In genomic region chr16:49704586-49705155, GRCh38 we compare ENCODE assay signal across 20 cellular contexts.
DNase-seq lines count a peak whose midpoint lies in the region; TF ChIP-seq lines count a peak whose summit lies in the region.
"Had no signal": no experiment of that assay in that cellular context is flagged by ENCODE, and none has a peak within 500 bp of the region (broad histone marks: within the 10 kb centered on the region; RNA-seq: fewer than 3 reads in every experiment).

No MANE protein-coding gene starts in this region.

- in situ Hi-C loops in brain microvascular endothelial cell (cut with HindIII; ENCODE audit: low pct_ligation_motif_present, low sequenced_read_pairs) = no loop called here

- H2AK5ac ChIP-seq in neuronal stem cell (ENCODE audit: low read depth, low read length) = peak overlapping the region; percentile 5

- no peak overlapping the region for H3K4me2 ChIP-seq in neuronal stem cell (ENCODE audit: insufficient read depth, low read length, poor library complexity, severe bottlenecking)

- no peak overlapping the region for H2BK12ac ChIP-seq in neuronal stem cell (ENCODE audit: low read length)

- H3K4me3 ChIP-seq in brain microvascular endothelial cell (ENCODE audit: low read depth, low read length) (no peak overlapping the region), neuronal stem cell (ENCODE audit: low read length in 2 of 2) (no peak overlapping the region)
- H3K4me3 ChIP-seq: ascending aorta, lung had no signal

- H2BK5ac ChIP-seq in neuronal stem cell (ENCODE audit: low read length) = no peak overlapping the region

- peaks cover 0 to 2% of the 10 kb centered on the region in 2 donors for H3K9me3 ChIP-seq in neuronal stem cell (replicated peaks in 1 of 2; ENCODE audit: control insufficient read depth in 2 of 2, insufficient read depth in 1 of 2, low read depth in 1 of 2, low read length in 2 of 2)
- H3K9me3 ChIP-seq: ascending aorta had no signal

- H3K9me3 Mint-ChIP-seq in activated CD4-positive, alpha-beta memory T cell treated with anti-CD3 and anti-CD28 coated beads, Interleukin-2, amount 10 ng/mL, durations not matched to agents 7 days and 5 days = no peaks in the 10 kb centered on the region
- H3K9me3 Mint-ChIP-seq: dendritic cell treated with granulocyte-macrophage colony-stimulating factor and Interleukin-4, amounts not matched to agents 40 ng/mL and 50 ng/mL, for 4 days; stimulated activated naive CD8-positive, alpha-beta T cell treated with anti-CD3 and anti-CD28 coated beads, Interleukin-15, Interleukin-2, amounts not matched to agents 100 ng/mL and 50 ng/mL, for 24 hours had no signal

- no peak overlapping the region for H3K18ac ChIP-seq in neuronal stem cell (ENCODE audit: low read length)

- DNase-seq in NCI-H146 (lab: John Stamatoyannopoulos, UW) (peak; percentile 12), NCI-H146 treated with DMSO at 0.1 percent for 48 hours (lab: John Stamatoyannopoulos, UW; ENCODE audit: unreplicated experiment) (no peak), brain microvascular endothelial cell (no peak), neuronal stem cell (ENCODE audit: low spot score) (no peak), NCI-H526 treated with DMSO at 0.1 percent for 48 hours (lab: John Stamatoyannopoulos, UW) (no peak), A172 (ENCODE audit: low spot score) (no peak)
- no peak for DNase-seq in activated CD4-positive, alpha-beta memory T cell treated with anti-CD3 and anti-CD28 coated beads, Interleukin-2, amount 10 ng/mL, durations not matched to agents 7 days and 5 days
- DNase-seq: 8988T, COR-L47, KBM-7, NCI-H187 treated with DMSO at 0.1 percent for 48 hours, NCI-H774, occipital lobe, SHP77, T-helper 9 cell had no signal

- H3K27me3 ChIP-seq in brain microvascular endothelial cell (replicated peaks) (no peaks in the 10 kb centered on the region), neuronal stem cell (ENCODE audit: control insufficient read depth in 3 of 3, insufficient read depth in 3 of 3, low read depth in 1 of 3, low read length in 3 of 3) (no peaks in the 10 kb centered on the region)
- H3K27me3 ChIP-seq: ascending aorta had no signal

- H3K36me3 ChIP-seq in brain microvascular endothelial cell (replicated peaks) = no peaks in the 10 kb centered on the region
- peaks cover 2 to 14% of the 10 kb centered on the region in 2 donors for H3K36me3 ChIP-seq in neuronal stem cell (replicated peaks in 1 of 2; ENCODE audit: control insufficient read depth in 2 of 2, insufficient read depth in 2 of 2, low read length in 2 of 2)
- H3K36me3 ChIP-seq: ascending aorta had no signal

- H3K14ac ChIP-seq in neuronal stem cell (ENCODE audit: low read length) = peak overlapping the region; percentile 21

- POLR2A ChIA-PET in activated CD4-positive, alpha-beta memory T cell treated with anti-CD3 and anti-CD28 coated beads, Interleukin-2, amount 10 ng/mL, durations not matched to agents 7 days and 5 days (lab: Charles Lee) = no interaction called here

- no CpG with 5 or more reads among the region's 2 CpGs for WGBS in neuronal stem cell (ENCODE audit: extremely low coverage in 2 of 2, insufficient read length in 2 of 2, insufficient replicate concordance in 1 of 2), 2 donors

- no peaks in the 10 kb centered on the region for H3K36me3 Mint-ChIP-seq in activated CD4-positive, alpha-beta memory T cell treated with anti-CD3 and anti-CD28 coated beads, Interleukin-2, amount 10 ng/mL, durations not matched to agents 7 days and 5 days (ENCODE audit: low read depth)

- H3K27ac ChIP-seq in brain microvascular endothelial cell (no peak overlapping the region), neuronal stem cell (replicated peaks; ENCODE audit: low read length) (no peak overlapping the region)
- H3K27ac ChIP-seq: ascending aorta had no signal

- CTCF ChIA-PET in activated CD4-positive, alpha-beta memory T cell treated with anti-CD3 and anti-CD28 coated beads, Interleukin-2, amount 10 ng/mL, durations not matched to agents 7 days and 5 days (lab: Charles Lee) = no interaction called here

- TF ChIP-seq EP300 in Ishikawa (IDR thresholded peaks at IDR 0.05; ENCODE audit: borderline replicate concordance) = no peak

- H3K4ac ChIP-seq in neuronal stem cell (ENCODE audit: low read length) = no peak overlapping the region

- peak; percentile 45 for TF ChIP-seq CTCF in brain microvascular endothelial cell (IDR thresholded peaks at IDR 0.05; ENCODE audit: low read depth, low read length, missing control alignments)

- H3K4me3 Mint-ChIP-seq in activated CD4-positive, alpha-beta memory T cell treated with anti-CD3 and anti-CD28 coated beads, Interleukin-2, amount 10 ng/mL, durations not matched to agents 7 days and 5 days = no peak overlapping the region
- H3K4me3 Mint-ChIP-seq: dendritic cell treated with granulocyte-macrophage colony-stimulating factor and Interleukin-4, amounts not matched to agents 40 ng/mL and 50 ng/mL, for 4 days; stimulated activated naive CD8-positive, alpha-beta T cell treated with anti-CD3 and anti-CD28 coated beads, Interleukin-15, Interleukin-2, amounts not matched to agents 100 ng/mL and 50 ng/mL, for 24 hours had no signal

- no peak overlapping the region for H4K91ac ChIP-seq in neuronal stem cell (ENCODE audit: low read depth, low read length, poor library complexity)

- TF ChIP-seq RAD21 in Ishikawa (IDR thresholded peaks at IDR 0.05; ENCODE audit: low read depth) = peak; percentile 57

- H4K8ac ChIP-seq in neuronal stem cell (ENCODE audit: low read depth, low read length) = no peak overlapping the region

- no peaks in the 10 kb centered on the region for H3K4me1 Mint-ChIP-seq in activated CD4-positive, alpha-beta memory T cell treated with anti-CD3 and anti-CD28 coated beads, Interleukin-2, amount 10 ng/mL, durations not matched to agents 7 days and 5 days

- H2BK120ac ChIP-seq in neuronal stem cell (ENCODE audit: low read depth, low read length) = no peak overlapping the region

- H3K79me1 ChIP-seq in neuronal stem cell (ENCODE audit: low read depth, low read length) = peaks cover 7% of the 10 kb centered on the region

- H3K4me1 ChIP-seq in neuronal stem cell (ENCODE audit: control insufficient read depth in 2 of 2, insufficient read depth in 1 of 2, low read depth in 1 of 2, low read length in 2 of 2) = peaks cover 30 to 39% of the 10 kb centered on the region in 2 donors

- no peak overlapping the region for H2BK15ac ChIP-seq in neuronal stem cell (ENCODE audit: low read length)

- H3K9ac ChIP-seq in neuronal stem cell (ENCODE audit: low read depth, low read length, poor library complexity) = no peak overlapping the region

- H3K23ac ChIP-seq in neuronal stem cell (ENCODE audit: low read depth, low read length, poor library complexity) = no peak overlapping the region

- H3K27me3 Mint-ChIP-seq in activated CD4-positive, alpha-beta memory T cell treated with anti-CD3 and anti-CD28 coated beads, Interleukin-2, amount 10 ng/mL, durations not matched to agents 7 days and 5 days = peaks cover 2% of the 10 kb centered on the region

- H3K27ac Mint-ChIP-seq in activated CD4-positive, alpha-beta memory T cell treated with anti-CD3 and anti-CD28 coated beads, Interleukin-2, amount 10 ng/mL, durations not matched to agents 7 days and 5 days = no peak overlapping the region
- H3K27ac Mint-ChIP-seq: dendritic cell treated with granulocyte-macrophage colony-stimulating factor and Interleukin-4, amounts not matched to agents 40 ng/mL and 50 ng/mL, for 4 days; stimulated activated naive CD8-positive, alpha-beta T cell treated with anti-CD3 and anti-CD28 coated beads, Interleukin-15, Interleukin-2, amounts not matched to agents 100 ng/mL and 50 ng/mL, for 24 hours had no signal

- H2AFZ ChIP-seq in neuronal stem cell (ENCODE audit: low read length) = no peak overlapping the region

TF ChIP-seq in Ishikawa, 13 proteins besides CTCF, POLR2A, EP300 and RAD21:
- TF ChIP-seq EGR1 (IDR thresholded peaks at IDR 0.05) (no peak), YY1 (IDR thresholded peaks at IDR 0.05; ENCODE audit: low read depth) (0 out of 2 replicates have a peak, but pooled peaks have one; percentile 38)
